In the genomic region with DNA sequence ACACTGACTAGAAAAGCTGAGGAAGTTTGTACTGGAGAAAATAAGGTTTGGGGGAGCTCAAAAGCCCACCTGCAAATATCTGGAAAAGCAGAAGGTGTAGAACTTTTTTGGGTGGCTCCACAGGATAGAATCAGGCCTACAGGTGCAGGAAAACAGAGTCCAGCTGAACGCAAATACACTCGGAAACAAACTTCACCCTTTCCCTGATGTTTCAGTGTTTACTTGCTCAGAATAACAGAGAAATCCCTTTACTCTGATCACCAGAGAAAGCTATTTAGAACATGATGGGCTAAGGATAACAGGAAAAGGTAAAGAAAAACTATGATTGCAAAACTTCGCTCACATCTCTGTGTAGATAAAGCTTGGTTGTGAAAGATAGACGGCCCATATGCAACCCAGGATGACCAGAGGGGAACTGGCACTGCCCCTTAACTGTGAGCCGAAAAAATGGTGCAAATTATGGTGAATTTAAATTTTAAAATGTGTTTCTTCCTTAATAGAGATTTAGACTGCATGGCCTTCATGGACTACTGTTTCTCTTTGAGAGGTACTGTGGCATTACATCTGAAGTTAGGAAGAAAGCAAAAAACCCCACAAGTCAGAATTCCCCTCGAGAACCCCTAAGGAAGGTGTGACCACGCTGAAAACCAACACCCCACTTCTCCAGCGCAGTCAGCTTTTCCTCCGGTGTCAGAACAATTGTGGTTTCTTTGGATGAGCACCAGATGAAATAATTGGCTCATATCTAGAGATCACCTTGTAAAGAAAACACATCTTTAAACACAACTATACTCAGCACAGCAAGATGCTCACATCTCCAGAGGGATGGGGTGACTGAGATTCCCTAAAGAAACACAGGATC, we compare ENCODE assay signal across 28 cellular contexts.
A peak's percentile ranks its signal among the peaks of the same experiment; 100 is the strongest.
DNase-seq lines count a peak whose midpoint lies in the region; ATAC-seq and TF ChIP-seq lines count a peak whose summit lies in the region.
"Had no signal": no experiment of that assay in that cellular context is flagged by ENCODE, and none has a peak within 500 bp of the region (broad histone marks: within the 10 kb centered on the region; RNA-seq: fewer than 3 reads in every experiment).

No MANE protein-coding gene starts in this region.

- H3K4me1 Mint-ChIP-seq in GM23338 (no peaks in the 10 kb centered on the region; the same call in 2 of the 3 replicates), WTC11 (no peaks in the 10 kb centered on the region), endodermal cell (peaks cover 3% of the 10 kb centered on the region)
- H3K4me1 Mint-ChIP-seq: naive B cell had no signal

- H3K27me3 Mint-ChIP-seq in GM23338 (ENCODE audit: insufficient read depth, low read depth, poor library complexity), result peaks cover 2% of the 10 kb centered on the region
- no peaks in the 10 kb centered on the region for H3K27me3 Mint-ChIP-seq in WTC11 (ENCODE audit: low read depth)
- peaks cover 3% of the 10 kb centered on the region for H3K27me3 Mint-ChIP-seq in endodermal cell (ENCODE audit: insufficient read depth)
- H3K27me3 Mint-ChIP-seq: stimulated activated naive CD8-positive, alpha-beta T cell treated with anti-CD3 and anti-CD28 coated beads, Interleukin-15, Interleukin-2, amounts not matched to agents 100 ng/mL and 50 ng/mL, for 24 hours had no signal

- H3K4me1 ChIP-seq in GM23338 (ENCODE audit: insufficient read depth), result peaks cover 2% of the 10 kb centered on the region; the same call in 1 of the 2 replicates
- H3K4me1 ChIP-seq in liver (ENCODE audit: control insufficient read depth in 4 of 4, insufficient read depth in 4 of 4, low read length in 3 of 4), result no peaks in the 10 kb centered on the region
- no peaks in the 10 kb centered on the region for H3K4me1 ChIP-seq in endodermal cell (ENCODE audit: control insufficient read depth, insufficient read depth, low read length)
- H3K4me1 ChIP-seq: adrenal gland; BLaER1 treated with 17β-estradiol and CSF1 and Interleukin-3, amounts not matched to agents 10 nM and 100 nM; Caco-2; esophagus squamous epithelium; thyroid gland had no signal

- H3K36me3 ChIP-seq in GM23338 (ENCODE audit: insufficient read depth) (no peaks in the 10 kb centered on the region), liver (ENCODE audit: control insufficient read depth in 4 of 4, insufficient read depth in 3 of 4, low read depth in 1 of 4, low read length in 3 of 4) (no peaks in the 10 kb centered on the region), endodermal cell (ENCODE audit: control insufficient read depth, insufficient read depth, low read length) (no peaks in the 10 kb centered on the region)
- H3K36me3 ChIP-seq: adrenal gland; BLaER1 treated with 17β-estradiol and CSF1 and Interleukin-3, amounts not matched to agents 10 nM and 100 nM; esophagus squamous epithelium; thyroid gland had no signal

- no peaks in the 10 kb centered on the region for H3K79me2 ChIP-seq in GM23338 (replicated peaks; ENCODE audit: insufficient read depth)
- H3K79me2 ChIP-seq: hepatocyte had no signal

- no peak for TF ChIP-seq CTCF in GM23338 (conservative IDR thresholded peaks at IDR 0.05; ENCODE audit: low read depth in 2 of 2)
- TF ChIP-seq CTCF in WTC11 (IDR thresholded peaks at IDR 0.05), result no peak
- no peak for TF ChIP-seq CTCF in liver (IDR thresholded peaks at IDR 0.05; ENCODE audit: low read depth, low read length, missing input control)
- no peak for TF ChIP-seq CTCF in endodermal cell (conservative IDR thresholded peaks at IDR 0.05)

- H3K4me3 Mint-ChIP-seq in GM23338 (no peak overlapping the region), WTC11 (no peak overlapping the region), endodermal cell (no peak overlapping the region)
- H3K4me3 Mint-ChIP-seq: activated CD8-positive, alpha-beta memory T cell treated with anti-CD3 and anti-CD28 coated beads, Interleukin-2, amount 10 ng/mL, durations not matched to agents 7 days and 5 days; naive B cell; stimulated activated naive CD8-positive, alpha-beta T cell treated with anti-CD3 and anti-CD28 coated beads, Interleukin-15, Interleukin-2, amounts not matched to agents 100 ng/mL and 50 ng/mL, for 24 hours had no signal

- H3K9ac ChIP-seq in liver (ENCODE audit: low read depth in 1 of 2, low read length in 2 of 2) (no peak overlapping the region), endodermal cell (ENCODE audit: extremely low read depth, low read length, poor library complexity, severe bottlenecking) (no peak overlapping the region)
- H3K9ac ChIP-seq: BLaER1 treated with 17β-estradiol and CSF1 and Interleukin-3, amounts not matched to agents 10 nM and 100 nM had no signal

- H3K27ac ChIP-seq in GM23338 (ENCODE audit: low read depth) (0 out of 2 replicates have a peak overlapping the region, but pooled peaks have one; percentile 45), liver (ENCODE audit: low read depth in 1 of 2, low read length in 2 of 2) (no peak overlapping the region), endodermal cell (ENCODE audit: low read depth, low read length) (no peak overlapping the region)
- H3K27ac ChIP-seq: adrenal gland; BLaER1 treated with 17β-estradiol and CSF1 and Interleukin-3, amounts not matched to agents 10 nM and 100 nM; esophagus squamous epithelium; hepatocyte; thyroid gland had no signal

- TF ChIP-seq RAD21 in liver (IDR thresholded peaks at IDR 0.05), result peak; percentile 8 to 35

- H4K20me1 ChIP-seq in GM23338 (replicated peaks; ENCODE audit: insufficient read depth), result no peaks in the 10 kb centered on the region
- H4K20me1 ChIP-seq: BLaER1 treated with 17β-estradiol and CSF1 and Interleukin-3, amounts not matched to agents 10 nM and 100 nM had no signal

- no peak overlapping the region for H2AFZ ChIP-seq in GM23338
- H2AFZ ChIP-seq: hepatocyte had no signal

- peak; percentile 12 to 32 for DNase-seq in activated CD4-positive, alpha-beta T cell treated with anti-CD3 and anti-CD28 coated beads, Interleukin-2, amount 50 U/mL, for 48 hours
- no peak for DNase-seq in activated CD4-positive, alpha-beta T cell treated with anti-CD3 and anti-CD28 coated beads, Interleukin-2, amount 50 U/mL, for 4 hours
- DNase-seq in GM23338 (ENCODE audit: low spot score) (no peak), WTC11 (ENCODE audit: low spot score) (no peak), endodermal cell (no peak), ACHN (no peak)
- DNase-seq: activated CD8-positive, alpha-beta memory T cell treated with anti-CD3 and anti-CD28 coated beads, Interleukin-2, amount 10 ng/mL, durations not matched to agents 7 days and 5 days; activated effector memory CD4-positive, alpha-beta T cell treated with Interleukin-2 at 50 U/mL for 16 hours; adrenal gland; Caco-2; cortex of kidney; DMS79; esophagus squamous epithelium; GF-D8; naive B cell; NCI-H1105; NCI-H2029; NCI-H446 treated with DMSO at 0.1 percent for 48 hours; occipital lobe; stimulated activated CD4-positive, alpha-beta T cell treated with anti-CD3 and anti-CD28 coated beads, Interleukin-4, amount 100 ng/mL, for 24 hours; T1000; thyroid gland had no signal

- H3K36me3 Mint-ChIP-seq in GM23338 (ENCODE audit: low read depth), result no peaks in the 10 kb centered on the region
- H3K36me3 Mint-ChIP-seq in WTC11, result no peaks in the 10 kb centered on the region
- H3K36me3 Mint-ChIP-seq in endodermal cell (ENCODE audit: low read depth), result no peaks in the 10 kb centered on the region
- H3K36me3 Mint-ChIP-seq: activated CD8-positive, alpha-beta memory T cell treated with anti-CD3 and anti-CD28 coated beads, Interleukin-2, amount 10 ng/mL, durations not matched to agents 7 days and 5 days; naive B cell had no signal

- no peak overlapping the region for H3K27ac Mint-ChIP-seq in GM23338
- no peak overlapping the region for H3K27ac Mint-ChIP-seq in WTC11
- no peak overlapping the region for H3K27ac Mint-ChIP-seq in endodermal cell
- H3K27ac Mint-ChIP-seq: activated CD8-positive, alpha-beta memory T cell treated with anti-CD3 and anti-CD28 coated beads, Interleukin-2, amount 10 ng/mL, durations not matched to agents 7 days and 5 days; stimulated activated naive CD8-positive, alpha-beta T cell treated with anti-CD3 and anti-CD28 coated beads, Interleukin-15, Interleukin-2, amounts not matched to agents 100 ng/mL and 50 ng/mL, for 24 hours had no signal

- in situ Hi-C loops in ACHN (cut with HindIII; ENCODE audit: low pct_ligation_motif_present, low pct_unique_long_range_greater_than_20kb, low sequenced_read_pairs), result no loop called here

- 52% methylated on average over 9 of the region's 9 CpGs for WGBS in liver
- 92 to 96% methylated on average over 2 to 9 of the region's 9 CpGs for whole genome bisulfite sequencing in endodermal cell (ENCODE audit: insufficient coverage in 1 of 2, insufficient read length in 1 of 2), 2 experiments

- H3F3A ChIP-seq in GM23338 (replicated peaks; ENCODE audit: low read depth), result no peaks in the 10 kb centered on the region

- POLR2A ChIA-PET in WTC11 (lab: Charles Lee), result no interaction called here

- H3K4me3 ChIP-seq in GM23338 (no peak overlapping the region), liver (ENCODE audit: low read depth in 1 of 3, low read length in 3 of 3) (no peak overlapping the region), endodermal cell (ENCODE audit: low read length) (no peak overlapping the region)
- H3K4me3 ChIP-seq: adrenal gland; BLaER1 treated with 17β-estradiol and CSF1 and Interleukin-3, amounts not matched to agents 10 nM and 100 nM; esophagus squamous epithelium; hepatocyte; smooth muscle cell; thyroid gland had no signal

- H3K27me3 ChIP-seq in GM23338 (ENCODE audit: insufficient read depth) (no peaks in the 10 kb centered on the region), liver (ENCODE audit: control insufficient read depth in 4 of 4, insufficient read depth in 4 of 4, low read length in 3 of 4) (no peaks in the 10 kb centered on the region), endodermal cell (ENCODE audit: control insufficient read depth, insufficient read depth, low read length, poor library complexity, severe bottlenecking) (no peaks in the 10 kb centered on the region)
- H3K27me3 ChIP-seq: adrenal gland; BLaER1 treated with 17β-estradiol and CSF1 and Interleukin-3, amounts not matched to agents 10 nM and 100 nM; esophagus squamous epithelium; hepatocyte; thyroid gland had no signal

- H3K9me3 Mint-ChIP-seq in GM23338 (no peaks in the 10 kb centered on the region), WTC11 (no peaks in the 10 kb centered on the region), endodermal cell (no peaks in the 10 kb centered on the region)
- H3K9me3 Mint-ChIP-seq: naive B cell; stimulated activated naive CD8-positive, alpha-beta T cell treated with anti-CD3 and anti-CD28 coated beads, Interleukin-15, Interleukin-2, amounts not matched to agents 100 ng/mL and 50 ng/mL, for 24 hours had no signal

- H3K9me3 ChIP-seq in liver (ENCODE audit: control insufficient read depth in 4 of 4, low read length in 3 of 4), result no peaks in the 10 kb centered on the region
- H3K9me3 ChIP-seq in endodermal cell (ENCODE audit: control insufficient read depth, low read length), result no peaks in the 10 kb centered on the region
- H3K9me3 ChIP-seq: adrenal gland; BLaER1 treated with 17β-estradiol and CSF1 and Interleukin-3, amounts not matched to agents 10 nM and 100 nM; Caco-2; esophagus squamous epithelium; thyroid gland had no signal

- H3K9me2 ChIP-seq in GM23338 (ENCODE audit: insufficient read depth), result 0 out of 2 replicates have a peak, but pooled peaks cover 3% of the 10 kb centered on the region

- H3K4me2 ChIP-seq in GM23338, result no peak overlapping the region
- H3K4me2 ChIP-seq: BLaER1 treated with 17β-estradiol and CSF1 and Interleukin-3, amounts not matched to agents 10 nM and 100 nM; hepatocyte; smooth muscle cell had no signal

- ATAC-seq in GM23338, result no peak
- no peak for ATAC-seq in WTC11
- no peak for ATAC-seq in HG03354 (IDR thresholded peaks at IDR 0.05; ENCODE audit: poor library complexity, severe bottlenecking, unreplicated experiment)
- ATAC-seq: activated CD8-positive, alpha-beta memory T cell treated with anti-CD3 and anti-CD28 coated beads, Interleukin-2, amount 10 ng/mL, durations not matched to agents 7 days and 5 days had no signal

- CTCF ChIA-PET in WTC11 (lab: Charles Lee), result interaction anchor here (0.9 kb wide), 1 partner anchor 333 kb away, joined by 3 read pairs; no protein-coding TSS in a partner anchor

Comparison
In these comparisons a context has a peak if more than half of its experiments do, and no peak if none do; other contexts are left out.
1. DNase-seq: peak in activated CD4-positive, alpha-beta T cell treated with anti-CD3 and anti-CD28 coated beads, Interleukin-2, amount 50 U/mL, for 48 hours (2 of 2); none in activated CD4-positive, alpha-beta T cell treated with anti-CD3 and anti-CD28 coated beads, Interleukin-2, amount 50 U/mL, for 4 hours (0 of 2), GM23338 (single experiment), WTC11 (single experiment), endodermal cell (single experiment) and ACHN (single experiment).